In genomic region chr1:30719406-30720270, GRCh38 we compare ENCODE assay signal across 9 cellular contexts. TPM values are rescaled to one million over a fixed set of nuclear protein-coding genes. Genes with fewer than 3 reads are reported as not detected.
A peak's percentile ranks its signal among the peaks of the same experiment; 100 is the strongest.
DNase-seq lines count a peak whose midpoint lies in the region; TF ChIP-seq lines count a peak whose summit lies in the region.
"Had no signal": no experiment of that assay in that cellular context is flagged by ENCODE, and none has a peak within 500 bp of the region (broad histone marks: within the 10 kb centered on the region; RNA-seq: fewer than 3 reads in every experiment).

No MANE protein-coding gene starts in this region.

- H3K4me1 Mint-ChIP-seq in HFFc6 (ENCODE audit: low read depth), result peaks cover 11% of the 10 kb centered on the region
- H3K4me1 Mint-ChIP-seq in activated T-helper 2 cell treated with anti-CD3 and anti-CD28 coated beads, Interferon-gamma antibody, Interleukin-2, Interleukin-4, amounts not matched to agents 10 μg/mL and 5 μg/mL and 100 μg/mL, durations not matched to agents 14 hours and 24 hours and 36 hours (ENCODE audit: low read depth), result peaks cover 10% of the 10 kb centered on the region

- H3K9me3 ChIP-seq in BLaER1 treated with 17β-estradiol and CSF1 and Interleukin-3, amounts not matched to agents 10 nM and 100 nM (replicated peaks in 1 of 11), result peaks cover 0 to 12% (median 10%) of the 10 kb centered on the region in 11 experiments; a peak in 9 of 22 replicates

- H4K20me1 ChIP-seq in BLaER1 treated with 17β-estradiol and CSF1 and Interleukin-3, amounts not matched to agents 10 nM and 100 nM, result peaks cover 0 to 45% (median 11%) of the 10 kb centered on the region in 11 experiments; a peak in 13 of 22 replicates

- H3K36me3 Mint-ChIP-seq in HFFc6 (ENCODE audit: low read depth), result peaks cover 4% of the 10 kb centered on the region; the same call in 1 of the 2 replicates
- peaks cover 2% of the 10 kb centered on the region for H3K36me3 Mint-ChIP-seq in activated T-helper 2 cell treated with anti-CD3 and anti-CD28 coated beads, Interferon-gamma antibody, Interleukin-2, Interleukin-4, amounts not matched to agents 10 μg/mL and 5 μg/mL and 100 μg/mL, durations not matched to agents 14 hours and 24 hours and 36 hours (ENCODE audit: low read depth)

- DNase-seq in HFFc6 (peak; percentile 25), inferior parietal cortex (ENCODE audit: extremely low spot score) (peak; percentile 95), superior temporal gyrus (ENCODE audit: extremely low spot score) (peak; percentile 95), NCI-H1417 (lab: John Stamatoyannopoulos, UW) (no peak), NCI-H187 (lab: John Stamatoyannopoulos, UW) (no peak), posterior vena cava (ENCODE audit: low spot score) (no peak)
- DNase-seq in activated T-helper 2 cell treated with anti-CD3 and anti-CD28 coated beads, Interferon-gamma antibody, Interleukin-2, Interleukin-4, amounts not matched to agents 10 μg/mL and 5 μg/mL and 100 μg/mL, durations not matched to agents 14 hours and 24 hours and 36 hours (ENCODE audit: low spot score), result no peak

- H3K27ac Mint-ChIP-seq in HFFc6, result peak overlapping the region; percentile 93
- H3K27ac Mint-ChIP-seq in activated T-helper 2 cell treated with anti-CD3 and anti-CD28 coated beads, Interferon-gamma antibody, Interleukin-2, Interleukin-4, amounts not matched to agents 10 μg/mL and 5 μg/mL and 100 μg/mL, durations not matched to agents 14 hours and 24 hours and 36 hours, result peak overlapping the region; percentile 93

- peak overlapping the region; percentile 73; the same call in 1 of the 2 replicates for H3K4me3 Mint-ChIP-seq in HFFc6
- peak overlapping the region; percentile 86 for H3K4me3 Mint-ChIP-seq in activated T-helper 2 cell treated with anti-CD3 and anti-CD28 coated beads, Interferon-gamma antibody, Interleukin-2, Interleukin-4, amounts not matched to agents 10 μg/mL and 5 μg/mL and 100 μg/mL, durations not matched to agents 14 hours and 24 hours and 36 hours (ENCODE audit: low read depth)

- no peaks in the 10 kb centered on the region for H3K27me3 ChIP-seq in BLaER1 treated with 17β-estradiol and CSF1 and Interleukin-3, amounts not matched to agents 10 nM and 100 nM

- peak overlapping the region; percentile 91 to 100 (median 98) for H3K4me2 ChIP-seq in BLaER1 treated with 17β-estradiol and CSF1 and Interleukin-3, amounts not matched to agents 10 nM and 100 nM

- intact Hi-C loops in activated T-helper 2 cell treated with anti-CD3 and anti-CD28 coated beads, Interferon-gamma antibody, Interleukin-2, Interleukin-4, amounts not matched to agents 10 μg/mL and 5 μg/mL and 100 μg/mL, durations not matched to agents 14 hours and 24 hours and 36 hours (cut with micrococcal nuclease), result loop anchor here (1.0 to 10.0 kb wide), 4 partner anchors 37 to 1485 kb away; partner anchors contain the start of genes LAPTM5, MECR and PTPRU
- intact Hi-C loops in posterior vena cava (cut with DNase I), result loop anchor here (1.0 to 5.0 kb wide), 3 partner anchors 60 to 193 kb away; no protein-coding TSS in a partner anchor

- peak overlapping the region in 7 of 11 experiments; percentile 26 to 88 (median 84); a peak in 9 of 22 replicates for H3K27ac ChIP-seq in BLaER1 treated with 17β-estradiol and CSF1 and Interleukin-3, amounts not matched to agents 10 nM and 100 nM

- peaks cover 54 to 76% (median 62%) of the 10 kb centered on the region in 10 experiments for H3K4me1 ChIP-seq in BLaER1 treated with 17β-estradiol and CSF1 and Interleukin-3, amounts not matched to agents 10 nM and 100 nM

- 0 out of 22 replicates have a peak, but pooled peaks cover 0 to 3% (median 0%) of the 10 kb centered on the region in 11 experiments for H3K36me3 ChIP-seq in BLaER1 treated with 17β-estradiol and CSF1 and Interleukin-3, amounts not matched to agents 10 nM and 100 nM

- TF ChIP-seq CTCF in HFFc6 (IDR thresholded peaks at IDR 0.05), result no peak; the same call in none of the 2 replicates

- peaks cover 9% of the 10 kb centered on the region for H3K27me3 Mint-ChIP-seq in HFFc6 (ENCODE audit: insufficient read depth)
- no peaks in the 10 kb centered on the region for H3K27me3 Mint-ChIP-seq in activated T-helper 2 cell treated with anti-CD3 and anti-CD28 coated beads, Interferon-gamma antibody, Interleukin-2, Interleukin-4, amounts not matched to agents 10 μg/mL and 5 μg/mL and 100 μg/mL, durations not matched to agents 14 hours and 24 hours and 36 hours (ENCODE audit: low read depth)

- H3K9me3 Mint-ChIP-seq in HFFc6, result peaks cover 15% of the 10 kb centered on the region
- peaks cover 11% of the 10 kb centered on the region for H3K9me3 Mint-ChIP-seq in activated T-helper 2 cell treated with anti-CD3 and anti-CD28 coated beads, Interferon-gamma antibody, Interleukin-2, Interleukin-4, amounts not matched to agents 10 μg/mL and 5 μg/mL and 100 μg/mL, durations not matched to agents 14 hours and 24 hours and 36 hours

- peak overlapping the region; percentile 48 to 81 (median 72) for H3K4me3 ChIP-seq in BLaER1 treated with 17β-estradiol and CSF1 and Interleukin-3, amounts not matched to agents 10 nM and 100 nM

- H3K9ac ChIP-seq in BLaER1 treated with 17β-estradiol and CSF1 and Interleukin-3, amounts not matched to agents 10 nM and 100 nM, result peak overlapping the region; percentile 75 to 85 (median 81); a peak in 21 of 22 replicates

RNA-seq across cellular contexts. Expression of gene MATN1, which starts 3.7 kb away (rescaled TPM):
- under 1 TPM in 1 of 6 experiments, not detected in 5; 0.06 TPM for total RNA-seq in HFFc6 (2021; fragmentation: NEBNext Ultra II Directional; extraction: Animal tissue kit (Norgen Biotek cat#: 25700))
- 0.21 and 0.44 TPM in 2 replicates for total RNA-seq in activated T-helper 2 cell treated with anti-CD3 and anti-CD28 coated beads, Interferon-gamma antibody, Interleukin-2, Interleukin-4, amounts not matched to agents 10 μg/mL and 5 μg/mL and 100 μg/mL, durations not matched to agents 14 hours and 24 hours and 36 hours
- not detected for total RNA-seq in posterior vena cava
- total RNA-seq: pulmonary artery endothelial cell had no signal

RNA-seq across cellular contexts. Expression of gene LAPTM5, which starts 37.9 kb away (rescaled TPM):
- under 1 TPM; 0.38 to 0.81 (median 0.63) TPM for total RNA-seq in HFFc6 (2021; fragmentation: NEBNext Ultra II Directional; extraction: Animal tissue kit (Norgen Biotek cat#: 25700))
- 184 and 189 TPM in 2 replicates for total RNA-seq in activated T-helper 2 cell treated with anti-CD3 and anti-CD28 coated beads, Interferon-gamma antibody, Interleukin-2, Interleukin-4, amounts not matched to agents 10 μg/mL and 5 μg/mL and 100 μg/mL, durations not matched to agents 14 hours and 24 hours and 36 hours
- 100 to 1,000 TPM in 1 of 2 donors, 10 to 100 TPM in 1; 80.1 to 120 TPM for total RNA-seq in posterior vena cava

Comparison
In these comparisons a context has a peak if more than half of its experiments do, and no peak if none do; other contexts are left out.
1. DNase-seq: peak in HFFc6 (single experiment), inferior parietal cortex (single experiment) and superior temporal gyrus (single experiment); none in activated T-helper 2 cell treated with anti-CD3 and anti-CD28 coated beads, Interferon-gamma antibody, Interleukin-2, Interleukin-4, amounts not matched to agents 10 μg/mL and 5 μg/mL and 100 μg/mL, durations not matched to agents 14 hours and 24 hours and 36 hours (single experiment), NCI-H1417 (0 of 3), NCI-H187 (0 of 2) and posterior vena cava (single experiment).
2. RNA of gene LAPTM5, which starts 37.9 kb away (total RNA-seq): 184 to 189 TPM in activated T-helper 2 cell treated with anti-CD3 and anti-CD28 coated beads, Interferon-gamma antibody, Interleukin-2, Interleukin-4, amounts not matched to agents 10 μg/mL and 5 μg/mL and 100 μg/mL, durations not matched to agents 14 hours and 24 hours and 36 hours and 80.1 to 120 TPM in posterior vena cava; 0.38 to 0.81 TPM in HFFc6; every median in the first group is over 10 times any median in the second.